In the genomic region with DNA sequence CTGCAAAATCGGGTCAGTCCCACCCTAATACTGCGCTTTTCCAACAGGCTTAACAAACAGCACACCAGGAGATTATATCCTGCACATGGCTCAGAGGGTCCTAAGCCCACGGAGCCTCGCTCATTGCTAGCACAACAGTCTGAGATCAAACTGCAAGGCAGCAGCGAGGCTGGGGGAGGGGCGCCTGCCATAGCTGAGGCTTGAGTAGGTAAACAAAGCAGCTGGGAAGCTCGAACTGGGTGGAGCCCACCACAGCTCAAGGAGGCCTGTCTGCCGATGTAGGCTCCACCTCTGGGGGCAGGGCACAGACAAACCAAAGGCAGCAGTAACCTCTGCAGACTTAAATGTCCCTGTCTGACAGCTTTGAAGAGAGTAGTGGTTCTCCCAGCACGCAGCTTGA, we compare ENCODE assay signal across 3 cellular contexts. TPM values are rescaled to one million over a fixed set of nuclear protein-coding genes. Genes with fewer than 3 reads are reported as not detected.
"Had no signal": no experiment of that assay in that cellular context is flagged by ENCODE, and none has a peak within 500 bp of the region (broad histone marks: within the 10 kb centered on the region; RNA-seq: fewer than 3 reads in every experiment).

No MANE protein-coding gene starts in this region.

RNA-seq across cellular contexts. Expression of gene KLHL41, which starts 56.5 kb away (rescaled TPM):
- total RNA-seq: M059J; PC-9; T-helper 1 cell treated with Interleukin-12 subunit alpha and Interleukin-12 subunit beta and Interleukin-4 antibody, amounts not matched to agents 30 ng/mL and 1 ng/mL, for 36 hours had no signal
